ENCODE assay signal across 8 cellular contexts in genomic region chr1:27392778-27393635, GRCh38. TPM values are rescaled to one million over a fixed set of nuclear protein-coding genes. Genes with fewer than 3 reads are reported as not detected.
DNase-seq lines count a peak whose midpoint lies in the region; ATAC-seq and TF ChIP-seq lines count a peak whose summit lies in the region.

No MANE protein-coding gene starts in this region.

- H3K27me3 ChIP-seq in H7 (ENCODE audit: control insufficient read depth, insufficient read depth, low read length), result no peaks in the 10 kb centered on the region; the same call in 1 of the 2 replicates
- H3K27me3 ChIP-seq in left lung, result peaks cover 0 to 15% of the 10 kb centered on the region in 2 donors
- H3K27me3 ChIP-seq in upper lobe of right lung, result no peaks in the 10 kb centered on the region

- H3K36me3 Mint-ChIP-seq in activated T-helper 2 cell treated with anti-CD3 and anti-CD28 coated beads, Interferon-gamma antibody, Interleukin-2, Interleukin-4, amounts not matched to agents 10 μg/mL and 5 μg/mL and 100 μg/mL, durations not matched to agents 14 hours and 24 hours and 36 hours (ENCODE audit: low read depth), result no peaks in the 10 kb centered on the region

- H3K27ac ChIP-seq in left lung (no peak overlapping the region), upper lobe of right lung (peak overlapping the region; percentile 42)

- H3K9me3 Mint-ChIP-seq in activated T-helper 2 cell treated with anti-CD3 and anti-CD28 coated beads, Interferon-gamma antibody, Interleukin-2, Interleukin-4, amounts not matched to agents 10 μg/mL and 5 μg/mL and 100 μg/mL, durations not matched to agents 14 hours and 24 hours and 36 hours, result no peaks in the 10 kb centered on the region

- DNase-seq in AG09309 (ENCODE audit: low read depth) (no peak), H7 (peak; percentile 82), left lung (no peak), upper lobe of right lung (no peak), KG1 (lab: John Stamatoyannopoulos, UW) (no peak)
- DNase-seq in activated T-helper 2 cell treated with anti-CD3 and anti-CD28 coated beads, Interferon-gamma antibody, Interleukin-2, Interleukin-4, amounts not matched to agents 10 μg/mL and 5 μg/mL and 100 μg/mL, durations not matched to agents 14 hours and 24 hours and 36 hours (ENCODE audit: low spot score), result no peak

- peaks cover 14% of the 10 kb centered on the region for H3K4me1 Mint-ChIP-seq in activated T-helper 2 cell treated with anti-CD3 and anti-CD28 coated beads, Interferon-gamma antibody, Interleukin-2, Interleukin-4, amounts not matched to agents 10 μg/mL and 5 μg/mL and 100 μg/mL, durations not matched to agents 14 hours and 24 hours and 36 hours (ENCODE audit: low read depth)

- H3K27me3 Mint-ChIP-seq in activated T-helper 2 cell treated with anti-CD3 and anti-CD28 coated beads, Interferon-gamma antibody, Interleukin-2, Interleukin-4, amounts not matched to agents 10 μg/mL and 5 μg/mL and 100 μg/mL, durations not matched to agents 14 hours and 24 hours and 36 hours (ENCODE audit: low read depth), result peaks cover 6% of the 10 kb centered on the region

- H3K9me3 ChIP-seq in left lung (no peaks in the 10 kb centered on the region), upper lobe of right lung (no peaks in the 10 kb centered on the region)

- intact Hi-C loops in activated T-helper 2 cell treated with anti-CD3 and anti-CD28 coated beads, Interferon-gamma antibody, Interleukin-2, Interleukin-4, amounts not matched to agents 10 μg/mL and 5 μg/mL and 100 μg/mL, durations not matched to agents 14 hours and 24 hours and 36 hours (cut with micrococcal nuclease), result loop anchor here (1.0 to 10.0 kb wide), 3 partner anchors 28 to 272 kb away; partner anchors contain the start of gene AHDC1
- intact Hi-C loops in left lung (cut with DNase I), result loop anchor here (5.0 to 10.0 kb wide), 3 partner anchors 36 to 96 kb away; no protein-coding TSS in a partner anchor
- intact Hi-C loops in upper lobe of right lung (cut with DNase I), result loop anchor here (2.0 to 10.0 kb wide), 3 partner anchors 92 to 272 kb away; partner anchors contain the start of gene AHDC1

- H3K4me1 ChIP-seq in left lung (peaks cover 9 to 32% of the 10 kb centered on the region in 2 donors), upper lobe of right lung (peaks cover 34% of the 10 kb centered on the region)

- H3K36me3 ChIP-seq in H7 (replicated peaks; ENCODE audit: control insufficient read depth, insufficient read depth, low read length), result peaks cover 3% of the 10 kb centered on the region; the same call in 1 of the 2 replicates
- no peaks in the 10 kb centered on the region for H3K36me3 ChIP-seq in left lung
- H3K36me3 ChIP-seq in upper lobe of right lung, result no peaks in the 10 kb centered on the region

- peak overlapping the region; percentile 68 for H3K4me3 ChIP-seq in AG09309 (ENCODE audit: control insufficient read depth, low read depth, low read length)
- H3K4me3 ChIP-seq in H7 (ENCODE audit: insufficient read depth, low read depth, low read length), result peak overlapping the region; percentile 90
- peak overlapping the region; percentile 32 to 50 for H3K4me3 ChIP-seq in left lung
- peak overlapping the region; percentile 48 for H3K4me3 ChIP-seq in upper lobe of right lung

- peak overlapping the region; percentile 82 for H3K4me3 Mint-ChIP-seq in activated T-helper 2 cell treated with anti-CD3 and anti-CD28 coated beads, Interferon-gamma antibody, Interleukin-2, Interleukin-4, amounts not matched to agents 10 μg/mL and 5 μg/mL and 100 μg/mL, durations not matched to agents 14 hours and 24 hours and 36 hours (ENCODE audit: low read depth)

- ATAC-seq in left lung (no peak), upper lobe of right lung (no peak), HG03520 (IDR thresholded peaks at IDR 0.05; ENCODE audit: unreplicated experiment) (no peak), HG03432 (IDR thresholded peaks at IDR 0.05; ENCODE audit: unreplicated experiment) (no peak)

- peak overlapping the region; percentile 73 for H3K27ac Mint-ChIP-seq in activated T-helper 2 cell treated with anti-CD3 and anti-CD28 coated beads, Interferon-gamma antibody, Interleukin-2, Interleukin-4, amounts not matched to agents 10 μg/mL and 5 μg/mL and 100 μg/mL, durations not matched to agents 14 hours and 24 hours and 36 hours

- TF ChIP-seq CTCF in AG09309 (IDR thresholded peaks at IDR 0.05; ENCODE audit: control insufficient read depth, insufficient read depth, low read depth, low read length, missing control alignments), result peak; percentile 34
- no peak for TF ChIP-seq CTCF in left lung (IDR thresholded peaks at IDR 0.05)
- no peak for TF ChIP-seq CTCF in upper lobe of right lung (IDR thresholded peaks at IDR 0.05)

RNA-seq across cellular contexts. Expression of gene GPR3, which starts 0.6 kb away (rescaled TPM):
- total RNA-seq in H7 (2014; rRNA removed; shearing (Covaris generic)), result 5.8 and 8.5 TPM in 2 replicates
- 3.7 and 3.9 TPM in 2 replicates for total RNA-seq in activated T-helper 2 cell treated with anti-CD3 and anti-CD28 coated beads, Interferon-gamma antibody, Interleukin-2, Interleukin-4, amounts not matched to agents 10 μg/mL and 5 μg/mL and 100 μg/mL, durations not matched to agents 14 hours and 24 hours and 36 hours
- total RNA-seq in left lung, result under 1 TPM; 0.16 to 0.29 TPM
- 0.90 TPM for total RNA-seq in upper lobe of right lung

RNA-seq across cellular contexts. Expression of gene CD164L2, which starts 9.9 kb away (rescaled TPM):
- total RNA-seq in H7 (2014; rRNA removed; shearing (Covaris generic)), result 1.7 and 3.8 TPM in 2 replicates
- total RNA-seq in activated T-helper 2 cell treated with anti-CD3 and anti-CD28 coated beads, Interferon-gamma antibody, Interleukin-2, Interleukin-4, amounts not matched to agents 10 μg/mL and 5 μg/mL and 100 μg/mL, durations not matched to agents 14 hours and 24 hours and 36 hours, result not detected in 2 replicates
- total RNA-seq in left lung, result 1 to 10 TPM; 4.0 to 5.9 TPM
- 1.2 TPM for total RNA-seq in upper lobe of right lung

RNA-seq across cellular contexts. Expression of gene FCN3, which starts 18.4 kb away (rescaled TPM):
- 0.14 TPM in 1 of 2 replicates, not detected in the other for total RNA-seq in H7 (2014; rRNA removed; shearing (Covaris generic))
- total RNA-seq in activated T-helper 2 cell treated with anti-CD3 and anti-CD28 coated beads, Interferon-gamma antibody, Interleukin-2, Interleukin-4, amounts not matched to agents 10 μg/mL and 5 μg/mL and 100 μg/mL, durations not matched to agents 14 hours and 24 hours and 36 hours, result not detected in 2 replicates
- 100 to 1,000 TPM; 156 to 487 TPM for total RNA-seq in left lung
- total RNA-seq in upper lobe of right lung, result 826 TPM

RNA-seq across cellular contexts. Expression of gene MAP3K6, which starts 26.2 kb away (rescaled TPM):
- total RNA-seq in H7 (2014; rRNA removed; shearing (Covaris generic)), result 10.7 and 14.6 TPM in 2 replicates
- 15.8 and 22.0 TPM in 2 replicates for total RNA-seq in activated T-helper 2 cell treated with anti-CD3 and anti-CD28 coated beads, Interferon-gamma antibody, Interleukin-2, Interleukin-4, amounts not matched to agents 10 μg/mL and 5 μg/mL and 100 μg/mL, durations not matched to agents 14 hours and 24 hours and 36 hours
- 10 to 100 TPM; 81.7 to 83.3 TPM for total RNA-seq in left lung
- total RNA-seq in upper lobe of right lung, result 144 TPM

RNA-seq across cellular contexts. Expression of gene SYTL1, which starts 51.2 kb away (rescaled TPM):
- total RNA-seq in H7 (2014; rRNA removed; shearing (Covaris generic)), result 5.6 and 6.4 TPM in 2 replicates
- total RNA-seq in activated T-helper 2 cell treated with anti-CD3 and anti-CD28 coated beads, Interferon-gamma antibody, Interleukin-2, Interleukin-4, amounts not matched to agents 10 μg/mL and 5 μg/mL and 100 μg/mL, durations not matched to agents 14 hours and 24 hours and 36 hours, result 20.0 and 25.7 TPM in 2 replicates
- total RNA-seq in left lung, result 10 to 100 TPM; 41.4 to 44.1 TPM
- 30.6 TPM for total RNA-seq in upper lobe of right lung

Comparison
In these comparisons a context has a peak if more than half of its experiments do, and no peak if none do; other contexts are left out.
1. RNA of gene FCN3, which starts 18.4 kb away (total RNA-seq): 826 TPM in upper lobe of right lung (single experiment) and 156 to 487 TPM in left lung; 0.14 TPM in H7 and not detected in activated T-helper 2 cell treated with anti-CD3 and anti-CD28 coated beads, Interferon-gamma antibody, Interleukin-2, Interleukin-4, amounts not matched to agents 10 μg/mL and 5 μg/mL and 100 μg/mL, durations not matched to agents 14 hours and 24 hours and 36 hours; every median in the first group is over 100 times any median in the second.
2. Peak in every context shown above with its lines, with median percentiles within 50 percentile points of each other: H3K4me3 ChIP-seq.